In the genomic region with DNA sequence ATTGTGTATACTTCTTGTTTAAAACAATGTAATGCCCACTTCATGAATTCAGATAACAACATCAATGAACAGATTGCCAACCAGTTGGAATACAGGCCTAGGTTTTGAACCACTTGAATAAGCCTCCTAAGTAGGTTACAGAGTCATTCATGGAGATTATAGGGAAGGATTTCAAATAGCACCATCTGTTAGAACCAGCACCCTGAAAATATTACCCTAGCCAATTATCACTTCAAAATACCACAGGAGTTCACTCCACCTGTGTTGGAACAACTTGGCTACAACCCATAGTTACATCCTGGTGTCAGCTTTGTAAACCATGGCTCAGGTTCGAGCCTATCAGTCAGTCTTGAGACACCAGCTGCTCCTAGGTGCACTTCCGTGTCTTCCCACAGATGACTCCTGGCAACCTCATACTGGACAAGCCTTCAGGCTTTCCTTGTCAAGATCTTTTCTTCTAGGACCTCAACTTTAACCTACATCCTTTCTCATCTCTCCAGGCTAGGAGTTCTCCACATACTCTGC, we compare ENCODE assay signal across 23 cellular contexts.
"Had no signal": no experiment of that assay in that cellular context is flagged by ENCODE, and none has a peak within 500 bp of the region (broad histone marks: within the 10 kb centered on the region; RNA-seq: fewer than 3 reads in every experiment).

No MANE protein-coding gene starts in this region.

- DNase-seq: activated CD4-positive, alpha-beta memory T cell treated with anti-CD3 and anti-CD28 coated beads, Interleukin-2, amount 10 ng/mL, durations not matched to agents 7 days and 5 days; activated CD4-positive, alpha-beta T cell treated with anti-CD3 and anti-CD28 coated beads, Interleukin-2, amount 10 ng/mL, durations not matched to agents 24 days and 14 days; activated effector memory CD4-positive, alpha-beta T cell treated with Interleukin-2 at 50 U/mL for 16 hours; activated naive CD4-positive, alpha-beta T cell treated with anti-CD3 and anti-CD28 coated beads for 36 hours; activated naive CD8-positive, alpha-beta T cell treated with anti-CD3 and anti-CD28 coated beads, Interleukin-2, amount 10 ng/mL, durations not matched to agents 7 days and 5 days; activated T-cell treated with anti-CD3 and anti-CD28 coated beads, Interleukin-2, amount 50 U/mL, for 72 hours; amygdala; dermis blood vessel endothelial cell; effector CD8-positive, alpha-beta T cell; gastrocnemius medialis; hippocampal formation; kidney glomerular epithelial cell; left ventricle myocardium inferior; naive thymus-derived CD8-positive, alpha-beta T cell; posterior cingulate gyrus; right lobe of liver; stimulated activated CD4-positive, alpha-beta T cell treated with anti-CD3 and anti-CD28 coated beads, Interleukin-1b, Interleukin-23, amount 100 ng/mL, for 48 hours; tibial artery had no signal

- H3K36me3 ChIP-seq: cardiac muscle cell, esophagus muscularis mucosa, gastrocnemius medialis, left ventricle myocardium inferior, neural progenitor cell, right lobe of liver, tibial artery had no signal

- H3K4me3 ChIP-seq: cardiac muscle cell, esophagus muscularis mucosa, gastrocnemius medialis, left ventricle myocardium inferior, neural progenitor cell, right lobe of liver, skin epidermis, tibial artery had no signal

- FAIRE-seq: endothelial cell of umbilical vein had no signal

- H3K27me3 ChIP-seq: cardiac muscle cell, esophagus muscularis mucosa, gastrocnemius medialis, neural progenitor cell, right lobe of liver, tibial artery had no signal
